In the genomic region with DNA sequence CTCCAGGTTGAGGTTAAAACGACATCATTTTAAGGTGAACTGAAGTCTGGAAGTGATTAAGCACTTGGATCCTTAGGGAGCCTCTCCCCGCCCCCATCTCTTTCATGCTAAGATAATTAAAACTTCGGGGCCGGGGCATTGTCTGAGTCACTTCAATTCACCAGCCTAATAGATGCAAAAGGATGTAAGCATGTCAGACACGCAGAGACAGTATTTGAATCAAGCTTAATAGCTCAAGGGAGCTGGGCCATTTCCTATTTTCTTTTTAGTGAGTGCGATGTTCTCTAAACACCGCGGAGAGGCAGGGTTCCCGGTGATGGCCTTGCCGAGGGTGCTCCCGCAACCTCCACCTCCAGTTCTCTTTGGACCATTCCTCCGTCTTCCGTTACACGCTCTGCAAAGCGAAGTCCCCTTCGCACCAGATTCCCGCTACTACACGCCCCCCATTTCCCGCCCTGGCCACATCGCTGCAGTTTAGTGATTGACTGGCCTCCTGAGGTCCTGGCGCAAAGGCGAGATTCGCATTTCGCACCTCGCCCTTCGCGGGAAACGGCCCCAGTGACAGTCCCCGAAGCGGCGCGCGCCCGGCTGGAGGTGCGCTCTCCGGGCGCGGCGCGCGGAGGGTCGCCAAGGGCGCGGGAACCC, we compare ENCODE assay signal across 8 cellular contexts. TPM values are rescaled to one million over a fixed set of nuclear protein-coding genes. Genes with fewer than 3 reads are reported as not detected.
A peak's percentile ranks its signal among the peaks of the same experiment; 100 is the strongest.
DNase-seq lines count a peak whose midpoint lies in the region; ATAC-seq and TF ChIP-seq lines count a peak whose summit lies in the region.

No MANE protein-coding gene starts in this region.

- POLR2A ChIA-PET in HEK293 (lab: Yijun Ruan, JAX) = no interaction called here

- H3K4me2 ChIP-seq in SU-DHL-6 (ENCODE audit: low read depth, low read length, poor library complexity, severe bottlenecking) = peak overlapping the region; percentile 72

- no peaks in the 10 kb centered on the region for H4K20me1 ChIP-seq in SU-DHL-6 (ENCODE audit: low read depth, low read length)

- H3K4me3 ChIP-seq in HEK293 (ENCODE audit: low read depth, low read length) (no peak overlapping the region), SU-DHL-6 (ENCODE audit: insufficient read depth, low read length, poor library complexity, severe bottlenecking) (peak overlapping the region; percentile 72), fibroblast of the aortic adventitia (ENCODE audit: low read depth, low read length) (peak overlapping the region; percentile 40), skin epidermis (peak overlapping the region; percentile 42 to 50 (median 47))

- ATAC-seq in GM18498 (IDR thresholded peaks at IDR 0.05; ENCODE audit: unreplicated experiment) (peak; percentile 25), HG03565 (IDR thresholded peaks at IDR 0.05; ENCODE audit: unreplicated experiment) (no peak)

- H3K36me3 ChIP-seq in HEK293 (ENCODE audit: control insufficient read depth in 2 of 2, insufficient read depth in 1 of 2, low read length in 2 of 2) = no peaks in the 10 kb centered on the region
- 0 out of 2 replicates have a peak, but pooled peaks cover 4% of the 10 kb centered on the region for H3K36me3 ChIP-seq in SU-DHL-6 (ENCODE audit: low read length)

- no peak; the same call in 1 of the 2 replicates for TF ChIP-seq CTCF in HEK293 (tag by site-specific recombination; IDR thresholded peaks at IDR 0.05)
- TF ChIP-seq CTCF in SU-DHL-6 (IDR thresholded peaks at IDR 0.05; ENCODE audit: insufficient read depth, low read length, poor library complexity, severe bottlenecking) = no peak
- TF ChIP-seq CTCF in fibroblast of the aortic adventitia (IDR thresholded peaks at IDR 0.05; ENCODE audit: insufficient read depth, low read length) = peak; percentile 11

- no peaks in the 10 kb centered on the region; the same call in 1 of the 2 replicates for H3K4me1 ChIP-seq in HEK293 (ENCODE audit: control insufficient read depth, insufficient read depth, low read length)

- peak overlapping the region; percentile 68 for H3K9ac ChIP-seq in SU-DHL-6 (ENCODE audit: low read length)

- H2AFZ ChIP-seq in SU-DHL-6 (ENCODE audit: low read depth, low read length, severe bottlenecking) = peak overlapping the region; percentile 10

- DNase-seq in fibroblast of the aortic adventitia (ENCODE audit: low read depth) (peak; percentile 21), NCI-H748 (lab: John Stamatoyannopoulos, UW; ENCODE audit: unreplicated experiment) (no peak), HPDE6-E6E7 (ENCODE audit: extremely low spot score) (no peak)

- no peak overlapping the region for H3K27ac ChIP-seq in HEK293 (ENCODE audit: extremely low read depth, low read depth, low read length)
- H3K27ac ChIP-seq in SU-DHL-6 (ENCODE audit: low read depth, low read length) = no peak overlapping the region
- peak overlapping the region in 9 of 21 experiments; percentile 2 to 70 (median 53) for H3K27ac ChIP-seq in skin epidermis

- CTCF ChIA-PET in HEK293 (lab: Yijun Ruan, JAX) = interaction anchor here (1.2 kb wide), 1 partner anchor 18 kb away, joined by 3 read pairs; no protein-coding TSS in a partner anchor

- H3K27me3 ChIP-seq in SU-DHL-6 (ENCODE audit: low read length) = no peaks in the 10 kb centered on the region

- H3K79me2 ChIP-seq in SU-DHL-6 (ENCODE audit: insufficient read depth, low read length) = peaks cover 6% of the 10 kb centered on the region; the same call in 1 of the 2 replicates

- no peaks in the 10 kb centered on the region for H3F3A ChIP-seq in SU-DHL-6 (ENCODE audit: insufficient read depth)

- no peaks in the 10 kb centered on the region for H3K9me2 ChIP-seq in SU-DHL-6 (replicated peaks; ENCODE audit: insufficient read depth, low read length)

- H3K9me3 ChIP-seq in HEK293 (ENCODE audit: control insufficient read depth, insufficient read depth, low read depth, low read length) = no peaks in the 10 kb centered on the region
- H3K9me3 ChIP-seq in SU-DHL-6 (ENCODE audit: insufficient read depth, low read length) = no peaks in the 10 kb centered on the region

TF ChIP-seq in HEK293, 187 proteins besides CTCF, POLR2A, EP300 and RAD21 (continues in another document):
- TF ChIP-seq ZSCAN16 (tag by site-specific recombination; IDR thresholded peaks at IDR 0.05) (peak; percentile 76), ZNF600 (tag by site-specific recombination; IDR thresholded peaks at IDR 0.05) (peak; percentile 23; the same call in 1 of the 2 replicates), SP2 (tag by site-specific recombination; IDR thresholded peaks at IDR 0.05) (peak; percentile 27), ZNF792 (tag by site-specific recombination; IDR thresholded peaks at IDR 0.05) (0 out of 2 replicates have a peak, but pooled peaks have one; percentile 56), ZNF366 (tag by site-specific recombination; conservative IDR thresholded peaks at IDR 0.05) (peak; percentile 33; the same call in 1 of the 2 replicates), ZBTB48 (tag by site-specific recombination; IDR thresholded peaks at IDR 0.05) (peak; percentile 86), ZNF138 (tag by site-specific recombination; IDR thresholded peaks at IDR 0.05; ENCODE audit: borderline replicate concordance) (no peak), ZBTB20 (tag by site-specific recombination; IDR thresholded peaks at IDR 0.05) (peak; percentile 46; the same call in 1 of the 2 replicates), ZNF335 (tag by site-specific recombination; conservative IDR thresholded peaks at IDR 0.05) (peak; percentile 7), SP7 (tag by site-specific recombination; IDR thresholded peaks at IDR 0.05) (no peak), YY2 (tag by site-specific recombination; IDR thresholded peaks at IDR 0.05) (no peak), KLF8 (tag by site-specific recombination; IDR thresholded peaks at IDR 0.05) (0 out of 2 replicates have a peak, but pooled peaks have one; percentile 18), ZNF560 (tag by site-specific recombination; IDR thresholded peaks at IDR 0.05; ENCODE audit: borderline replicate concordance) (no peak), SP3 (tag by site-specific recombination; IDR thresholded peaks at IDR 0.05) (no peak), ZBTB17 (tag by site-specific recombination; IDR thresholded peaks at IDR 0.05) (0 out of 2 replicates have a peak, but pooled peaks have one; percentile 6), ZNF843 (tag by site-specific recombination; IDR thresholded peaks at IDR 0.05) (no peak), ZNF24 (tag by site-specific recombination; IDR thresholded peaks at IDR 0.05) (no peak)
- TF ChIP-seq, protein P1, sequence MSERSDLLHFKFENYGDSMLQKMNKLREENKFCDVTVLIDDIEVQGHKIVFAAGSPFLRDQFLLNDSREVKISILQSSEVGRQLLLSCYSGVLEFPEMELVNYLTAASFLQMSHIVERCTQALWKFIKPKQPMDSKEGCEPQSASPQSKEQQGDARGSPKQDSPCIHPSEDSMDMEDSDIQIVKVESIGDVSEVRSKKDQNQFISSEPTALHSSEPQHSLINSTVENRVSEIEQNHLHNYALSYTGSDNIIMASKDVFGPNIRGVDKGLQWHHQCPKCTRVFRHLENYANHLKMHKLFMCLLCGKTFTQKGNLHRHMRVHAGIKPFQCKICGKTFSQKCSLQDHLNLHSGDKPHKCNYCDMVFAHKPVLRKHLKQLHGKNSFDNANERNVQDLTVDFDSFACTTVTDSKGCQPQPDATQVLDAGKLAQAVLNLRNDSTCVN (tag by site-specific recombination; optimal IDR thresholded peaks at IDR 0.05) = peak; percentile 54
- TF ChIP-seq, protein P2, sequence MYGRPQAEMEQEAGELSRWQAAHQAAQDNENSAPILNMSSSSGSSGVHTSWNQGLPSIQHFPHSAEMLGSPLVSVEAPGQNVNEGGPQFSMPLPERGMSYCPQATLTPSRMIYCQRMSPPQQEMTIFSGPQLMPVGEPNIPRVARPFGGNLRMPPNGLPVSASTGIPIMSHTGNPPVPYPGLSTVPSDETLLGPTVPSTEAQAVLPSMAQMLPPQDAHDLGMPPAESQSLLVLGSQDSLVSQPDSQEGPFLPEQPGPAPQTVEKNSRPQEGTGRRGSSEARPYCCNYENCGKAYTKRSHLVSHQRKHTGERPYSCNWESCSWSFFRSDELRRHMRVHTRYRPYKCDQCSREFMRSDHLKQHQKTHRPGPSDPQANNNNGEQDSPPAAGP (tag by site-specific recombination; IDR thresholded peaks at IDR 0.05) = 0 out of 2 replicates have a peak, but pooled peaks have one; percentile 39
- TF ChIP-seq, protein P3, sequence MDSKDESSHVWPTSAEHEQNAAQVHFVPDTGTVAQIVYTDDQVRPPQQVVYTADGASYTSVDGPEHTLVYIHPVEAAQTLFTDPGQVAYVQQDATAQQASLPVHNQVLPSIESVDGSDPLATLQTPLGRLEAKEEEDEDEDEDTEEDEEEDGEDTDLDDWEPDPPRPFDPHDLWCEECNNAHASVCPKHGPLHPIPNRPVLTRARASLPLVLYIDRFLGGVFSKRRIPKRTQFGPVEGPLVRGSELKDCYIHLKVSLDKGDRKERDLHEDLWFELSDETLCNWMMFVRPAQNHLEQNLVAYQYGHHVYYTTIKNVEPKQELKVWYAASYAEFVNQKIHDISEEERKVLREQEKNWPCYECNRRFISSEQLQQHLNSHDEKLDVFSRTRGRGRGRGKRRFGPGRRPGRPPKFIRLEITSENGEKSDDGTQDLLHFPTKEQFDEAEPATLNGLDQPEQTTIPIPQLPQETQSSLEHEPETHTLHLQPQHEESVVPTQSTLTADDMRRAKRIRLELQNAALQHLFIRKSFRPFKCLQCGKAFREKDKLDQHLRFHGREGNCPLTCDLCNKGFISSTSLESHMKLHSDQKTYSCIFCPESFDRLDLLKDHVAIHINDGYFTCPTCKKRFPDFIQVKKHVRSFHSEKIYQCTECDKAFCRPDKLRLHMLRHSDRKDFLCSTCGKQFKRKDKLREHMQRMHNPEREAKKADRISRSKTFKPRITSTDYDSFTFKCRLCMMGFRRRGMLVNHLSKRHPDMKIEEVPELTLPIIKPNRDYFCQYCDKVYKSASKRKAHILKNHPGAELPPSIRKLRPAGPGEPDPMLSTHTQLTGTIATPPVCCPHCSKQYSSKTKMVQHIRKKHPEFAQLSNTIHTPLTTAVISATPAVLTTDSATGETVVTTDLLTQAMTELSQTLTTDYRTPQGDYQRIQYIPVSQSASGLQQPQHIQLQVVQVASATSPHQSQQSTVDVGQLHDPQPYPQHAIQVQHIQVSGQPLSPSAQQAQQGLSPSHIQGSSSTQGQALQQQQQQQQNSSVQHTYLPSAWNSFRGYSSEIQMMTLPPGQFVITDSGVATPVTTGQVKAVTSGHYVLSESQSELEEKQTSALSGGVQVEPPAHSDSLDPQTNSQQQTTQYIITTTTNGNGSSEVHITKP (tag by site-specific recombination; IDR thresholded peaks at IDR 0.05) = peak; percentile 89

RNA-seq across cellular contexts. Expression of a gene that starts 0.5 kb away (rescaled TPM):
- 2.3 TPM in 1 of 2 replicates, not detected in the other for total RNA-seq in fibroblast of the aortic adventitia (ENCODE audit: low replicate concordance)
